ENCODE assay signal across 16 cellular contexts in genomic region chr5:7391215-7391614, GRCh38. TPM values are rescaled to one million over a fixed set of nuclear protein-coding genes. Genes with fewer than 3 reads are reported as not detected.
DNase-seq lines count a peak whose midpoint lies in the region; ATAC-seq and TF ChIP-seq lines count a peak whose summit lies in the region.
"Had no signal": no experiment of that assay in that cellular context is flagged by ENCODE, and none has a peak within 500 bp of the region (broad histone marks: within the 10 kb centered on the region; RNA-seq: fewer than 3 reads in every experiment).

No MANE protein-coding gene starts in this region.

- no peak overlapping the region for H2BK12ac ChIP-seq in neuronal stem cell (ENCODE audit: low read length)

- CTCF ChIA-PET in activated naive CD4-positive, alpha-beta T cell treated with anti-CD3 and anti-CD28 coated beads, Interleukin-2, amount 10 ng/mL, durations not matched to agents 7 days and 5 days (lab: Charles Lee): no interaction called here

- H3K36me3 ChIP-seq in H7 (replicated peaks; ENCODE audit: control insufficient read depth, insufficient read depth, low read length) (no peaks in the 10 kb centered on the region), neuronal stem cell (replicated peaks in 1 of 2; ENCODE audit: control insufficient read depth in 2 of 2, insufficient read depth in 2 of 2, low read length in 2 of 2) (no peaks in the 10 kb centered on the region)
- H3K36me3 ChIP-seq: breast epithelium, prostate gland had no signal

- H3K27ac ChIP-seq in neuronal stem cell (replicated peaks; ENCODE audit: low read length): no peak overlapping the region
- H3K27ac ChIP-seq: breast epithelium had no signal

- H3K27me3 ChIP-seq in H7 (ENCODE audit: control insufficient read depth, insufficient read depth, low read length): no peaks in the 10 kb centered on the region
- H3K27me3 ChIP-seq in neuronal stem cell (ENCODE audit: control insufficient read depth in 3 of 3, insufficient read depth in 3 of 3, low read depth in 1 of 3, low read length in 3 of 3): peaks cover 0 to 6% (median 0%) of the 10 kb centered on the region in 3 experiments
- H3K27me3 ChIP-seq: testis had no signal

- DNase-seq in H7 (peak; percentile 35), NCI-H82 treated with DMSO at 0.1 percent for 48 hours (lab: John Stamatoyannopoulos, UW; ENCODE audit: unreplicated experiment) (peak; percentile 65), epithelial cell of esophagus (ENCODE audit: low read depth) (peak; percentile 4), neuronal stem cell (ENCODE audit: low spot score) (peak; percentile 8), NCI-H748 (lab: John Stamatoyannopoulos, UW; ENCODE audit: unreplicated experiment) (no peak), D341Med (ENCODE audit: low spot score) (no peak), omental fat pad (ENCODE audit: low spot score) (no peak)
- DNase-seq in activated naive CD4-positive, alpha-beta T cell treated with anti-CD3 and anti-CD28 coated beads, Interleukin-2, amount 10 ng/mL, durations not matched to agents 7 days and 5 days: no peak
- DNase-seq: AML-193; DND-41; effector CD8-positive, alpha-beta T cell; Kasumi-1; NCI-H1694; testis had no signal

- ATAC-seq in omental fat pad (ENCODE audit: low FRiP score): no peak

- no peak overlapping the region for H2AFZ ChIP-seq in neuronal stem cell (ENCODE audit: low read length)

- H2BK5ac ChIP-seq in neuronal stem cell (ENCODE audit: low read length): no peak overlapping the region

- H3K79me1 ChIP-seq in neuronal stem cell (ENCODE audit: low read depth, low read length): no peaks in the 10 kb centered on the region

- no peak overlapping the region for H3K4me3 ChIP-seq in H7 (ENCODE audit: insufficient read depth, low read depth, low read length)
- H3K4me3 ChIP-seq in epithelial cell of esophagus (ENCODE audit: low read length): no peak overlapping the region
- H3K4me3 ChIP-seq in neuronal stem cell (ENCODE audit: low read length in 2 of 2): no peak overlapping the region
- H3K4me3 ChIP-seq: breast epithelium, prostate gland, testis had no signal

- no peak overlapping the region for H2BK120ac ChIP-seq in neuronal stem cell (ENCODE audit: low read depth, low read length)

- H4K8ac ChIP-seq in neuronal stem cell (ENCODE audit: low read depth, low read length): no peak overlapping the region

- H3K23ac ChIP-seq in neuronal stem cell (ENCODE audit: low read depth, low read length, poor library complexity): no peak overlapping the region

- H3K4me2 ChIP-seq in neuronal stem cell (ENCODE audit: insufficient read depth, low read length, poor library complexity, severe bottlenecking): no peak overlapping the region

- H3K27me3 Mint-ChIP-seq in activated naive CD4-positive, alpha-beta T cell treated with anti-CD3 and anti-CD28 coated beads, Interleukin-2, amount 10 ng/mL, durations not matched to agents 7 days and 5 days: peaks cover 29% of the 10 kb centered on the region

- no peaks in the 10 kb centered on the region for H3K9me3 Mint-ChIP-seq in activated naive CD4-positive, alpha-beta T cell treated with anti-CD3 and anti-CD28 coated beads, Interleukin-2, amount 10 ng/mL, durations not matched to agents 7 days and 5 days

- WGBS in neuronal stem cell (ENCODE audit: extremely low coverage in 2 of 2, insufficient read length in 2 of 2, insufficient replicate concordance in 1 of 2), 2 donors: no CpG with 5 or more reads among the region's 9 CpGs

- peaks cover 0 to 1% of the 10 kb centered on the region in 2 donors for H3K4me1 ChIP-seq in neuronal stem cell (ENCODE audit: control insufficient read depth in 2 of 2, insufficient read depth in 1 of 2, low read depth in 1 of 2, low read length in 2 of 2)
- H3K4me1 ChIP-seq: breast epithelium, prostate gland had no signal

- TF ChIP-seq CTCF in epithelial cell of esophagus (IDR thresholded peaks at IDR 0.05; ENCODE audit: insufficient read depth, low read depth, low read length, missing control alignments): peak; percentile 20
- TF ChIP-seq CTCF in omental fat pad (IDR thresholded peaks at IDR 0.05): no peak

- H3K14ac ChIP-seq in neuronal stem cell (ENCODE audit: low read length): no peak overlapping the region

- H3K18ac ChIP-seq in neuronal stem cell (ENCODE audit: low read length): no peak overlapping the region

- H3K36me3 Mint-ChIP-seq in activated naive CD4-positive, alpha-beta T cell treated with anti-CD3 and anti-CD28 coated beads, Interleukin-2, amount 10 ng/mL, durations not matched to agents 7 days and 5 days: no peaks in the 10 kb centered on the region

- H2AK5ac ChIP-seq in neuronal stem cell (ENCODE audit: low read depth, low read length): no peak overlapping the region

- no peaks in the 10 kb centered on the region for H3K9me3 ChIP-seq in neuronal stem cell (replicated peaks in 1 of 2; ENCODE audit: control insufficient read depth in 2 of 2, insufficient read depth in 1 of 2, low read depth in 1 of 2, low read length in 2 of 2)
- H3K9me3 ChIP-seq: breast epithelium, prostate gland, testis had no signal

- no peaks in the 10 kb centered on the region for H3K4me1 Mint-ChIP-seq in activated naive CD4-positive, alpha-beta T cell treated with anti-CD3 and anti-CD28 coated beads, Interleukin-2, amount 10 ng/mL, durations not matched to agents 7 days and 5 days

- H4K91ac ChIP-seq in neuronal stem cell (ENCODE audit: low read depth, low read length, poor library complexity): no peak overlapping the region

- no peak overlapping the region for H3K4me3 Mint-ChIP-seq in activated naive CD4-positive, alpha-beta T cell treated with anti-CD3 and anti-CD28 coated beads, Interleukin-2, amount 10 ng/mL, durations not matched to agents 7 days and 5 days

- H3K27ac Mint-ChIP-seq in activated naive CD4-positive, alpha-beta T cell treated with anti-CD3 and anti-CD28 coated beads, Interleukin-2, amount 10 ng/mL, durations not matched to agents 7 days and 5 days: no peak overlapping the region

- no peak overlapping the region for H3K4ac ChIP-seq in neuronal stem cell (ENCODE audit: low read length)

- no peak overlapping the region for H2BK15ac ChIP-seq in neuronal stem cell (ENCODE audit: low read length)

- H3K9ac ChIP-seq in neuronal stem cell (ENCODE audit: low read depth, low read length, poor library complexity): no peak overlapping the region

RNA-seq across cellular contexts. Expression of gene ADCY2, which starts 4.7 kb away (rescaled TPM):
- 17.3 and 30.0 TPM in 2 replicates for total RNA-seq in H7 (2014; rRNA removed; shearing (Covaris generic))
- 1.9 TPM for polyA plus RNA-seq in neuronal stem cell (2013, experiment 1 of 2)
- polyA plus RNA-seq in neuronal stem cell (2013, experiment 2 of 2): 1.7 TPM
- total RNA-seq in omental fat pad: 1 to 10 TPM; 1.1 to 2.4 (median 1.7) TPM

Comparison
In these comparisons a context has a peak if more than half of its experiments do, and no peak if none do; other contexts are left out.
1. DNase-seq: peak in H7 (single experiment), NCI-H82 treated with DMSO at 0.1 percent for 48 hours (single experiment), epithelial cell of esophagus (single experiment) and neuronal stem cell (single experiment); none in activated naive CD4-positive, alpha-beta T cell treated with anti-CD3 and anti-CD28 coated beads, Interleukin-2, amount 10 ng/mL, durations not matched to agents 7 days and 5 days (single experiment), NCI-H748 (single experiment), D341Med (single experiment) and omental fat pad (single experiment).